In the genomic region with DNA sequence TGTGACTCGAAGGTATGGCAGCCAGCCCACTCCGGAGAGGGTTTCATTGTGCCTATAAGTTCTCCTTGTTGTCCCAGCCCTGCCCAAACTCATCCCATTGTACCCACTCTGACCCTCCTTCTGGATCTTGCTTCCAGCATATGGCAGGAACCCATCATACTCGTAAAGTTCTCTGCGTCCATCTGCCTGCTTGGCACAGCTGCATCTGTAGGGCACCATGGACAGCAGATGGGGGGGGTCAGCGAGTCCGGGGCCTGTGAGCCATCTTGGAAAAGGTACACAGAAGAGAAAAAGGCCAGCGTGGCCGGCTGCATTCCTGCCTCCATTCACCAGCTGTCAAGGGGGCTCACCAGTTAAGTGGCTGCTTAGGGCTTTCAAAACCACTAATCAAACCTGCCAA, we compare ENCODE assay signal across 28 cellular contexts.
"Had no signal": no experiment of that assay in that cellular context is flagged by ENCODE, and none has a peak within 500 bp of the region (broad histone marks: within the 10 kb centered on the region; RNA-seq: fewer than 3 reads in every experiment).

No MANE protein-coding gene starts in this region.

- H3K4me3 Mint-ChIP-seq: activated CD8-positive, alpha-beta T cell treated with anti-CD3 and anti-CD28 coated beads for 36 hours; activated T-cell treated with anti-CD3 and anti-CD28 coated beads, Interleukin-2, amount 50 U/mL, for 4 hours; activated T-helper 17 cell treated with anti-CD3 and anti-CD28 coated beads, Interleukin-2, amount 50 U/mL, for 72 hours; natural killer cell treated with Interleukin-12 subunit alpha and Interleukin-12 subunit beta and Interleukin-15 and Interleukin-18, amount 100 ng/mL, for 72 hours had no signal

- H3K27ac ChIP-seq: esophagus muscularis mucosa, foreskin keratinocyte, heart right ventricle, lower lobe of right lung, spleen, tibial nerve had no signal

- ATAC-seq: activated CD8-positive, alpha-beta T cell treated with anti-CD3 and anti-CD28 coated beads for 36 hours; activated T-cell treated with anti-CD3 and anti-CD28 coated beads, Interleukin-2, amount 50 U/mL, for 4 hours; activated T-helper 17 cell treated with anti-CD3 and anti-CD28 coated beads, Interleukin-2, amount 50 U/mL, for 72 hours; foreskin keratinocyte; heart right ventricle; left lobe of liver; lower lobe of right lung; mucosa of descending colon; natural killer cell treated with Interleukin-12 subunit alpha and Interleukin-12 subunit beta and Interleukin-15 and Interleukin-18, amount 100 ng/mL, for 72 hours; right cardiac atrium had no signal

- DNase-seq: activated CD4-positive, alpha-beta T cell treated with anti-CD3 and anti-CD28 coated beads, Interleukin-2, amount 50 U/mL, for 1 hour; activated CD4-positive, CD25-positive, alpha-beta regulatory T cell treated with anti-CD3 and anti-CD28 coated beads, Interleukin-2, amount 50 U/mL, for 72 hours; activated CD8-positive, alpha-beta T cell treated with anti-CD3 and anti-CD28 coated beads for 36 hours; activated gamma-delta T cell treated with Interleukin-2 at 50 U/mL for 16 hours; activated naive CD4-positive, alpha-beta T cell treated with anti-CD3 and anti-CD28 coated beads, Interleukin-2, amount 50 U/mL, for 16 hours; activated T-cell treated with anti-CD3 and anti-CD28 coated beads, Interleukin-2, amount 50 U/mL, for 4 hours; amniotic stem cell; central memory CD4-positive, alpha-beta T cell; dermis blood vessel endothelial cell; effector CD4-positive, alpha-beta T cell; foreskin keratinocyte; heart right ventricle; kidney glomerular epithelial cell; lower lobe of right lung; mesenchymal stem cell; mucosa of descending colon; posterior cingulate gyrus; right cardiac atrium; spleen; stimulated activated naive CD4-positive, alpha-beta T cell treated with Interleukin-2 at 50 U/mL for 16 hours; T1000 had no signal

- H3K27ac Mint-ChIP-seq: activated CD8-positive, alpha-beta T cell treated with anti-CD3 and anti-CD28 coated beads for 36 hours; activated T-helper 17 cell treated with anti-CD3 and anti-CD28 coated beads, Interleukin-2, amount 50 U/mL, for 72 hours; natural killer cell treated with Interleukin-12 subunit alpha and Interleukin-12 subunit beta and Interleukin-15 and Interleukin-18, amount 100 ng/mL, for 72 hours had no signal

- H3K4me1 Mint-ChIP-seq: activated T-helper 17 cell treated with anti-CD3 and anti-CD28 coated beads, Interleukin-2, amount 50 U/mL, for 72 hours had no signal

- H3K9me3 ChIP-seq: esophagus muscularis mucosa, heart right ventricle, lower lobe of right lung, mucosa of descending colon, tibial nerve had no signal

- H3K27me3 ChIP-seq: foreskin keratinocyte had no signal

- H3K36me3 Mint-ChIP-seq: natural killer cell treated with Interleukin-12 subunit alpha and Interleukin-12 subunit beta and Interleukin-15 and Interleukin-18, amount 100 ng/mL, for 72 hours had no signal

- H3K36me3 ChIP-seq: esophagus muscularis mucosa, heart right ventricle, lower lobe of right lung, spleen, tibial nerve had no signal

- H3K4me1 ChIP-seq: esophagus muscularis mucosa, foreskin keratinocyte, heart right ventricle, lower lobe of right lung, spleen, tibial nerve had no signal

- FAIRE-seq: astrocyte, colon had no signal

- H3K9me3 Mint-ChIP-seq: activated CD8-positive, alpha-beta T cell treated with anti-CD3 and anti-CD28 coated beads for 36 hours; activated T-cell treated with anti-CD3 and anti-CD28 coated beads, Interleukin-2, amount 50 U/mL, for 4 hours; activated T-helper 17 cell treated with anti-CD3 and anti-CD28 coated beads, Interleukin-2, amount 50 U/mL, for 72 hours; natural killer cell treated with Interleukin-12 subunit alpha and Interleukin-12 subunit beta and Interleukin-15 and Interleukin-18, amount 100 ng/mL, for 72 hours had no signal

- H3K4me3 ChIP-seq: esophagus muscularis mucosa, heart right ventricle, lower lobe of right lung, mucosa of descending colon, spleen, tibial nerve had no signal
